ENCODE assay signal across 13 cellular contexts in genomic region chr15:88630798-88631463, GRCh38. TPM values are rescaled to one million over a fixed set of nuclear protein-coding genes. Genes with fewer than 3 reads are reported as not detected.
DNase-seq lines count a peak whose midpoint lies in the region; ATAC-seq, FAIRE-seq and TF ChIP-seq lines count a peak whose summit lies in the region.
"Had no signal": no experiment of that assay in that cellular context is flagged by ENCODE, and none has a peak within 500 bp of the region (broad histone marks: within the 10 kb centered on the region; RNA-seq: fewer than 3 reads in every experiment).

No MANE protein-coding gene starts in this region.

- intact Hi-C loops in ascending aorta (cut with DNase I) = no loop called here
- intact Hi-C loops in natural killer cell (cut with micrococcal nuclease) = no loop called here
- intact Hi-C loops in OCI-LY7 (cut with micrococcal nuclease; ENCODE audit: unreplicated experiment) = no loop called here

- ATAC-seq in A549 (peak in 1 of 2 experiments; percentile 5; a peak in 3 of 6 replicates), GM23338 (no peak), natural killer cell (no peak), GM18861 (IDR thresholded peaks at IDR 0.05; ENCODE audit: unreplicated experiment) (no peak)
- ATAC-seq in activated CD4-positive, CD25-positive, alpha-beta regulatory T cell treated with anti-CD3 and anti-CD28 coated beads, Interleukin-2, amount 50 U/mL, for 24 hours = no peak

- BruUV-seq in OCI-LY7 (replicated peaks; lab: Mats Ljungman, UMichigan) = no TSS peak

- peaks cover 25% of the 10 kb centered on the region for H3K4me1 Mint-ChIP-seq in GM23338
- H3K4me1 Mint-ChIP-seq in natural killer cell = peaks cover 29 to 47% of the 10 kb centered on the region in 2 donors

- peaks cover 48% of the 10 kb centered on the region for H3K36me3 ChIP-seq in GM23338 (ENCODE audit: insufficient read depth)
- peaks cover 48 to 73% of the 10 kb centered on the region in 2 donors for H3K36me3 ChIP-seq in ascending aorta
- peaks cover 92% of the 10 kb centered on the region for H3K36me3 ChIP-seq in OCI-LY7 (ENCODE audit: insufficient read depth, low read length)

- H3K4me3 ChIP-seq in A549 (no peak overlapping the region), GM23338 (no peak overlapping the region), ascending aorta (no peak overlapping the region), OCI-LY7 (ENCODE audit: low read depth, low read length, poor library complexity, severe bottlenecking) (no peak overlapping the region)
- H3K4me3 ChIP-seq: right atrium auricular region had no signal

- H3K4me3 Mint-ChIP-seq in GM23338 (no peak overlapping the region), natural killer cell (no peak overlapping the region)
- H3K4me3 Mint-ChIP-seq: dendritic cell treated with granulocyte-macrophage colony-stimulating factor and Interleukin-4, amounts not matched to agents 40 ng/mL and 50 ng/mL, for 4 days had no signal

- H3K9me3 ChIP-seq in A549 = no peaks in the 10 kb centered on the region
- no peaks in the 10 kb centered on the region for H3K9me3 ChIP-seq in ascending aorta
- H3K9me3 ChIP-seq in OCI-LY7 (ENCODE audit: low read length) = no peaks in the 10 kb centered on the region
- H3K9me3 ChIP-seq: right atrium auricular region had no signal

- H3K9me3 Mint-ChIP-seq in GM23338 (no peaks in the 10 kb centered on the region), natural killer cell (no peaks in the 10 kb centered on the region)
- H3K9me3 Mint-ChIP-seq: dendritic cell treated with granulocyte-macrophage colony-stimulating factor and Interleukin-4, amounts not matched to agents 40 ng/mL and 50 ng/mL, for 4 days had no signal

- CTCF ChIA-PET in A549 (lab: Yijun Ruan, JAX) = interaction anchor here (1.0 to 1.2 kb wide), 4 partner anchors 14 to 111 kb away, joined by 3 to 4 read pairs (median 3); no protein-coding TSS in a partner anchor
- CTCF ChIA-PET in OCI-LY7 (lab: Charles Lee; ENCODE audit: unreplicated experiment) = no interaction called here

- DNase-seq in A549 (ENCODE audit: low read depth in 1 of 2, low spot score in 1 of 2) (no peak), GM23338 (ENCODE audit: low spot score) (no peak), ascending aorta (ENCODE audit: low spot score in 2 of 2) (no peak), natural killer cell (no peak), T-helper 9 cell (no peak), OCI-LY7 (ENCODE audit: low spot score) (no peak)
- DNase-seq: activated T-cell treated with anti-CD3 and anti-CD28 coated beads, Interleukin-2, amount 50 U/mL, for 1 hour; NCI-H1092; NCI-H82 had no signal

- H3K9me2 ChIP-seq in GM23338 (ENCODE audit: insufficient read depth) (no peaks in the 10 kb centered on the region), OCI-LY7 (ENCODE audit: insufficient read depth, low read length) (no peaks in the 10 kb centered on the region)

- peaks cover 40% of the 10 kb centered on the region for H3K79me2 ChIP-seq in GM23338 (replicated peaks; ENCODE audit: insufficient read depth)
- H3K79me2 ChIP-seq in OCI-LY7 (ENCODE audit: insufficient read depth, low read depth, low read length) = peaks cover 68% of the 10 kb centered on the region

- POLR2A ChIA-PET in A549 (lab: Yijun Ruan, JAX) = interaction anchor here (0.8 kb wide), 1 partner anchor 10 kb away, joined by 4 read pairs; the partner anchor contains the start of gene AEN
- POLR2A ChIA-PET in OCI-LY7 (lab: Charles Lee) = interaction anchor here (1.7 kb wide), 1 partner anchor 230 kb away, joined by 5 read pairs; no protein-coding TSS in a partner anchor

- H2AFZ ChIP-seq in GM23338 (no peak overlapping the region), OCI-LY7 (ENCODE audit: low read length) (no peak overlapping the region)

- no peak for TF ChIP-seq RAD21 in A549 (conservative IDR thresholded peaks at IDR 0.05 in 1 of 2, IDR thresholded peaks at IDR 0.05 in 1 of 2)

- TF ChIP-seq CTCF in A549 (IDR thresholded peaks at IDR 0.05) (no peak), GM23338 (conservative IDR thresholded peaks at IDR 0.05; ENCODE audit: low read depth in 2 of 2) (no peak), ascending aorta (IDR thresholded peaks at IDR 0.05) (no peak), natural killer cell (IDR thresholded peaks at IDR 0.05) (no peak), OCI-LY7 (conservative IDR thresholded peaks at IDR 0.05; ENCODE audit: low read length) (no peak)

- no peak for FAIRE-seq in A549 (lab: Jason Lieb, UNC)

- no peak for TF ChIP-seq POLR2A in A549 (IDR thresholded peaks at IDR 0.05; ENCODE audit: low read length)

- H3K36me3 Mint-ChIP-seq in GM23338 (ENCODE audit: low read depth) = peaks cover 87% of the 10 kb centered on the region
- H3K36me3 Mint-ChIP-seq in natural killer cell = peaks cover 7% of the 10 kb centered on the region

- H3K4me1 ChIP-seq in A549 = peaks cover 67% of the 10 kb centered on the region
- H3K4me1 ChIP-seq in GM23338 (ENCODE audit: insufficient read depth) = peaks cover 11% of the 10 kb centered on the region; the same call in 1 of the 2 replicates
- no peaks in the 10 kb centered on the region for H3K4me1 ChIP-seq in ascending aorta
- H3K4me1 ChIP-seq in OCI-LY7 (ENCODE audit: insufficient read depth, low read length, poor library complexity, severe bottlenecking) = peaks cover 76% of the 10 kb centered on the region

- peak overlapping the region; percentile 59 for H3K4me2 ChIP-seq in A549
- no peak overlapping the region for H3K4me2 ChIP-seq in GM23338
- no peak overlapping the region for H3K4me2 ChIP-seq in OCI-LY7 (ENCODE audit: low read length)

- peaks cover 46% of the 10 kb centered on the region for H3F3A ChIP-seq in GM23338 (replicated peaks; ENCODE audit: low read depth)

- WGBS in A549 (ENCODE audit: missing lambda C conversion rate) = 86% methylated on average over 7 of the region's 7 CpGs

- H3K27me3 ChIP-seq in GM23338 (ENCODE audit: insufficient read depth) (no peaks in the 10 kb centered on the region), ascending aorta (no peaks in the 10 kb centered on the region)
- H3K27me3 ChIP-seq: right atrium auricular region had no signal

- H4K20me1 ChIP-seq in GM23338 (replicated peaks; ENCODE audit: insufficient read depth) (peaks cover 71% of the 10 kb centered on the region), OCI-LY7 (ENCODE audit: insufficient read depth, low read length) (peaks cover 33% of the 10 kb centered on the region)

- no peak overlapping the region for H3K27ac Mint-ChIP-seq in GM23338
- H3K27ac Mint-ChIP-seq in natural killer cell = peak overlapping the region; percentile 90 to 97
- H3K27ac Mint-ChIP-seq: dendritic cell treated with granulocyte-macrophage colony-stimulating factor and Interleukin-4, amounts not matched to agents 40 ng/mL and 50 ng/mL, for 4 days had no signal

- no peak for TF ChIP-seq EP300 in A549 (IDR thresholded peaks at IDR 0.05)

- H3K27ac ChIP-seq in A549 = peak overlapping the region; percentile 8 to 61; a peak in 3 of 6 replicates
- H3K27ac ChIP-seq in GM23338 (ENCODE audit: low read depth) = peak overlapping the region; percentile 63; the same call in 1 of the 2 replicates
- peak overlapping the region; percentile 30 to 56 for H3K27ac ChIP-seq in ascending aorta
- H3K27ac ChIP-seq in OCI-LY7 (ENCODE audit: low read depth, low read length, poor library complexity, severe bottlenecking) = no peak overlapping the region

- H3K27me3 Mint-ChIP-seq in GM23338 (ENCODE audit: insufficient read depth, low read depth, poor library complexity) (peaks cover 14% of the 10 kb centered on the region), natural killer cell (ENCODE audit: low read depth in 2 of 2) (no peaks in the 10 kb centered on the region)
- H3K27me3 Mint-ChIP-seq: dendritic cell treated with granulocyte-macrophage colony-stimulating factor and Interleukin-4, amounts not matched to agents 40 ng/mL and 50 ng/mL, for 4 days had no signal

TF ChIP-seq in A549, 52 proteins besides CTCF, POLR2A, EP300 and RAD21 (continues in another document):
- no peak for TF ChIP-seq E2F6 (IDR thresholded peaks at IDR 0.05; ENCODE audit: borderline replicate concordance, low read depth)

TF ChIP-seq in GM23338, 12 proteins besides CTCF, POLR2A, EP300 and RAD21:
- TF ChIP-seq JUNB (IDR thresholded peaks at IDR 0.05; ENCODE audit: unreplicated experiment) (no peak), STAT1 (IDR thresholded peaks at IDR 0.05; ENCODE audit: unreplicated experiment) (no peak), EZH2 (IDR thresholded peaks at IDR 0.05; ENCODE audit: low read depth, unreplicated experiment) (no peak)

RNA-seq across cellular contexts. Expression of gene ISG20, which starts 7.9 kb away (rescaled TPM):
- polyA plus RNA-seq in A549 (2011; rRNA removed) (47.4 and 65.8 TPM in 2 replicates), A549 (2017; fragmentation: RNase III; extraction: RNeasy Plus Mini Kit Qiagen cat#74134 plus additional on column Dnase treatment) (6.1 to 10.5 TPM (median 7.2 TPM) in 3 replicates), GM23338 (2016; fragmentation: Nextera tagmentation; extraction: Ambion mirVana) (3.2 and 4.9 TPM in 2 replicates)
- polyA plus RNA-seq in A549 (2012; cell fraction: cytosol; rRNA removed) = 29.1 and 29.9 TPM in 2 replicates
- polyA plus RNA-seq in A549 (2012; cell fraction: nucleus; rRNA removed) = 19.6 and 26.9 TPM in 2 replicates
- polyA minus RNA-seq in A549 (2011; rRNA and poly(A)+ RNA removed) = 17.5 and 24.0 TPM in 2 replicates
- total RNA-seq in GM23338 (2014; rRNA removed; shearing (Covaris generic)) = 1.1 and 3.7 TPM in 2 replicates
- total RNA-seq in ascending aorta (5.3 TPM), natural killer cell (100 to 1,000 TPM in 2 of 3 donors, 10 to 100 TPM in 1; 80.6 to 137 (median 116) TPM), OCI-LY7 (2022) (244 and 310 TPM in 2 replicates)
- 345 and 502 TPM in 2 replicates for total RNA-seq in OCI-LY7 (2014; rRNA removed; shearing (Covaris generic))

RNA-seq across cellular contexts. Expression of gene AEN, which starts 9.8 kb away (rescaled TPM):
- 74.9 and 81.7 TPM in 2 replicates for polyA plus RNA-seq in A549 (2011; rRNA removed)
- polyA plus RNA-seq in A549 (2012; cell fraction: cytosol; rRNA removed) = 53.3 and 68.6 TPM in 2 replicates
- polyA plus RNA-seq in A549 (2012; cell fraction: nucleus; rRNA removed) = 128 and 155 TPM in 2 replicates
- 57.2 to 65.5 TPM (median 62.9 TPM) in 3 replicates for polyA plus RNA-seq in A549 (2017; fragmentation: RNase III; extraction: RNeasy Plus Mini Kit Qiagen cat#74134 plus additional on column Dnase treatment)
- 129 and 164 TPM in 2 replicates for polyA minus RNA-seq in A549 (2011; rRNA and poly(A)+ RNA removed)
- 218 and 220 TPM in 2 replicates for total RNA-seq in GM23338 (2014; rRNA removed; shearing (Covaris generic))
- polyA plus RNA-seq in GM23338 (2016; fragmentation: Nextera tagmentation; extraction: Ambion mirVana) = 76.6 and 82.3 TPM in 2 replicates
- 13.5 TPM for total RNA-seq in ascending aorta
- 10 to 100 TPM; 19.9 to 26.9 (median 20.9) TPM for total RNA-seq in natural killer cell
- total RNA-seq in OCI-LY7 (2014; rRNA removed; shearing (Covaris generic)) = 55.9 and 66.6 TPM in 2 replicates
- total RNA-seq in OCI-LY7 (2022) = 41.7 and 43.1 TPM in 2 replicates

Comparison
In these comparisons a context has a peak if more than half of its experiments do, and no peak if none do; other contexts are left out.
1. RNA of gene ISG20, which starts 7.9 kb away (total RNA-seq): 244 to 502 TPM in OCI-LY7 and 80.6 to 137 TPM in natural killer cell; 5.3 TPM in ascending aorta (single experiment) and 1.1 to 3.7 TPM in GM23338; every median in the first group is over 10 times any median in the second.